In genomic region chr1:20483098-20483832, GRCh38 we compare ENCODE assay signal across 9 cellular contexts. TPM values are rescaled to one million over a fixed set of nuclear protein-coding genes. Genes with fewer than 3 reads are reported as not detected.
DNase-seq lines count a peak whose midpoint lies in the region; ATAC-seq and TF ChIP-seq lines count a peak whose summit lies in the region.
"Had no signal": no experiment of that assay in that cellular context is flagged by ENCODE, and none has a peak within 500 bp of the region (broad histone marks: within the 10 kb centered on the region; RNA-seq: fewer than 3 reads in every experiment).

No MANE protein-coding gene starts in this region.

- H3K4me1 ChIP-seq in left ventricle myocardium inferior (peaks cover 31% of the 10 kb centered on the region), mesodermal cell (ENCODE audit: control insufficient read depth, insufficient read depth, low read length, poor library complexity, severe bottlenecking) (peaks cover 18% of the 10 kb centered on the region), upper lobe of right lung (peaks cover 12% of the 10 kb centered on the region)

- H3K36me3 ChIP-seq in left ventricle myocardium inferior (no peaks in the 10 kb centered on the region), mesodermal cell (ENCODE audit: control insufficient read depth, insufficient read depth, low read length) (no peaks in the 10 kb centered on the region), upper lobe of right lung (no peaks in the 10 kb centered on the region)

- no peak for TF ChIP-seq CTCF in left ventricle myocardium inferior (IDR thresholded peaks at IDR 0.05; ENCODE audit: borderline replicate concordance)
- TF ChIP-seq CTCF in dorsolateral prefrontal cortex (IDR thresholded peaks at IDR 0.05 in 54 of 56, conservative IDR thresholded peaks at IDR 0.05 in 2 of 56; ENCODE audit: low read depth in 1 of 56, partially characterized antibody in 56 of 56) = no peak
- no peak for TF ChIP-seq CTCF in upper lobe of right lung (IDR thresholded peaks at IDR 0.05)

- ATAC-seq in Right ventricle myocardium inferior (no peak), upper lobe of right lung (no peak)

- intact Hi-C loops in left ventricle myocardium inferior (cut with micrococcal nuclease) (no loop called here), Right ventricle myocardium inferior (cut with DNase I) (no loop called here), dorsolateral prefrontal cortex (cut with DNase I) (no loop called here), upper lobe of right lung (cut with DNase I) (no loop called here)

- DNase-seq in left ventricle myocardium inferior (no peak), Right ventricle myocardium inferior (ENCODE audit: missing footprints) (no peak), dorsolateral prefrontal cortex (no peak), upper lobe of right lung (no peak), GM19238 (ENCODE audit: insufficient read length, low spot score) (no peak), NCI-H2029 (lab: John Stamatoyannopoulos, UW) (no peak)
- no peak for DNase-seq in activated CD4-positive, alpha-beta T cell treated with anti-CD3 and anti-CD28 coated beads, Interleukin-2, amount 50 U/mL, for 1 hour
- DNase-seq: activated effector memory CD4-positive, alpha-beta T cell treated with anti-CD3 and anti-CD28 coated beads, Interleukin-2, amount 50 U/mL, for 16 hours had no signal

- H3K27ac ChIP-seq in left ventricle myocardium inferior (replicated peaks) (no peak overlapping the region), dorsolateral prefrontal cortex (peak overlapping the region; percentile 76 to 99 (median 98)), mesodermal cell (ENCODE audit: low read depth, low read length, severe bottlenecking) (no peak overlapping the region), upper lobe of right lung (peak overlapping the region; percentile 77)

- H3K9me3 ChIP-seq in left ventricle myocardium inferior (replicated peaks) (no peaks in the 10 kb centered on the region), mesodermal cell (ENCODE audit: control insufficient read depth, low read length) (no peaks in the 10 kb centered on the region), upper lobe of right lung (no peaks in the 10 kb centered on the region)

- peaks cover 98% of the 10 kb centered on the region for H3K27me3 ChIP-seq in left ventricle myocardium inferior (ENCODE audit: low read depth)
- peaks cover 0 to 3% (median 0%) of the 10 kb centered on the region in 45 donors for H3K27me3 ChIP-seq in dorsolateral prefrontal cortex
- H3K27me3 ChIP-seq in upper lobe of right lung = peaks cover 56% of the 10 kb centered on the region

- 40 to 67% methylated on average over 3 of the region's 16 CpGs for WGBS in mesodermal cell (ENCODE audit: insufficient coverage in 2 of 2), 2 experiments

- H3K4me3 ChIP-seq in left ventricle myocardium inferior (peak overlapping the region; percentile 71), dorsolateral prefrontal cortex (peak overlapping the region; percentile 64 to 97 (median 89)), mesodermal cell (ENCODE audit: extremely low read depth, insufficient read depth, low read length, poor library complexity, severe bottlenecking) (peak overlapping the region; percentile 73), upper lobe of right lung (peak overlapping the region; percentile 51)

RNA-seq across cellular contexts. Expression of gene CAMK2N1, which starts 2.7 kb away (rescaled TPM):
- total RNA-seq in left ventricle myocardium inferior (7.9 TPM), Right ventricle myocardium inferior (11.8 TPM), dorsolateral prefrontal cortex (100 to 1,000 TPM; 248 to 798 (median 441) TPM), upper lobe of right lung (73.6 TPM)
- polyA plus RNA-seq in mesodermal cell (2013, experiment 1 of 2) = 29.7 TPM
- polyA plus RNA-seq in mesodermal cell (2013, experiment 2 of 2) = 30.7 TPM

RNA-seq across cellular contexts. Expression of gene MUL1, which starts 24.7 kb away (rescaled TPM):
- 45.0 TPM for total RNA-seq in left ventricle myocardium inferior
- total RNA-seq in Right ventricle myocardium inferior = 44.6 TPM
- total RNA-seq in dorsolateral prefrontal cortex = 10 to 100 TPM; 16.4 to 29.4 (median 23.6) TPM
- polyA plus RNA-seq in mesodermal cell (2013, experiment 1 of 2) = 19.9 TPM
- polyA plus RNA-seq in mesodermal cell (2013, experiment 2 of 2) = 16.1 TPM
- total RNA-seq in upper lobe of right lung = 34.5 TPM

Comparison
In these comparisons a context has a peak if more than half of its experiments do, and no peak if none do; other contexts are left out.
1. H3K27ac ChIP-seq: peak in dorsolateral prefrontal cortex (59 of 59) and upper lobe of right lung (single experiment); none in left ventricle myocardium inferior (single experiment) and mesodermal cell (single experiment).
2. Peak in every context shown above with its lines, with median percentiles within 50 percentile points of each other: H3K4me3 ChIP-seq.